In genomic region chr1:186420923-186421322, GRCh38 we compare ENCODE assay signal across 8 cellular contexts. TPM values are rescaled to one million over a fixed set of nuclear protein-coding genes. Genes with fewer than 3 reads are reported as not detected.
DNase-seq lines count a peak whose midpoint lies in the region; ATAC-seq and TF ChIP-seq lines count a peak whose summit lies in the region.

No MANE protein-coding gene starts in this region.

- H3K36me3 Mint-ChIP-seq in activated CD4-positive, alpha-beta T cell treated with anti-CD3 and anti-CD28 coated beads, Interleukin-2, amount 10 ng/mL, durations not matched to agents 7 days and 5 days (ENCODE audit: low read depth), result peaks cover 28% of the 10 kb centered on the region
- H3K36me3 Mint-ChIP-seq in nephron progenitor cell (ENCODE audit: low read depth), result peaks cover 29% of the 10 kb centered on the region

- peaks cover 26% of the 10 kb centered on the region for H3K4me1 Mint-ChIP-seq in activated CD4-positive, alpha-beta T cell treated with anti-CD3 and anti-CD28 coated beads, Interleukin-2, amount 10 ng/mL, durations not matched to agents 7 days and 5 days
- no peaks in the 10 kb centered on the region for H3K4me1 Mint-ChIP-seq in nephron progenitor cell

- H3K27ac Mint-ChIP-seq in activated CD4-positive, alpha-beta T cell treated with anti-CD3 and anti-CD28 coated beads, Interleukin-2, amount 10 ng/mL, durations not matched to agents 7 days and 5 days, result peak overlapping the region; percentile 91
- peak overlapping the region; percentile 42 for H3K27ac Mint-ChIP-seq in nephron progenitor cell

- POLR2A ChIA-PET in activated CD4-positive, alpha-beta T cell treated with anti-CD3 and anti-CD28 coated beads, Interleukin-2, amount 10 ng/mL, durations not matched to agents 7 days and 5 days (lab: Charles Lee), result interaction anchor here (0.7 kb wide), 1 partner anchor 11 kb away, joined by 6 read pairs; no protein-coding TSS in a partner anchor

- no peaks in the 10 kb centered on the region for H3K27me3 Mint-ChIP-seq in activated CD4-positive, alpha-beta T cell treated with anti-CD3 and anti-CD28 coated beads, Interleukin-2, amount 10 ng/mL, durations not matched to agents 7 days and 5 days
- H3K27me3 Mint-ChIP-seq in nephron progenitor cell (ENCODE audit: low read depth, poor library complexity), result no peaks in the 10 kb centered on the region

- peak; percentile 96 for ATAC-seq in HG02642 (IDR thresholded peaks at IDR 0.05; ENCODE audit: poor library complexity, unreplicated experiment)

- no peak for TF ChIP-seq CTCF in nephron progenitor cell (IDR thresholded peaks at IDR 0.05)

- no peak for DNase-seq in activated CD4-positive, alpha-beta T cell treated with anti-CD3 and anti-CD28 coated beads, Interleukin-2, amount 10 ng/mL, durations not matched to agents 7 days and 5 days
- no peak for DNase-seq in activated CD4-positive, alpha-beta T cell treated with anti-CD3 and anti-CD28 coated beads, Interleukin-2, amount 50 U/mL, for 48 hours
- DNase-seq in NAMALWA (ENCODE audit: low spot score) (peak; percentile 31), nephron progenitor cell (no peak), NCI-H1048 (lab: John Stamatoyannopoulos, UW) (no peak), H4 (ENCODE audit: low spot score) (no peak)
- no peak for DNase-seq in activated CD4-positive, CD25-positive, alpha-beta regulatory T cell treated with anti-CD3 and anti-CD28 coated beads, Interleukin-2, amount 50 U/mL, for 72 hours

- peaks cover 1% of the 10 kb centered on the region for H3K9me3 Mint-ChIP-seq in activated CD4-positive, alpha-beta T cell treated with anti-CD3 and anti-CD28 coated beads, Interleukin-2, amount 10 ng/mL, durations not matched to agents 7 days and 5 days
- no peaks in the 10 kb centered on the region for H3K9me3 Mint-ChIP-seq in nephron progenitor cell

- CTCF ChIA-PET in activated CD4-positive, alpha-beta T cell treated with anti-CD3 and anti-CD28 coated beads, Interleukin-2, amount 10 ng/mL, durations not matched to agents 7 days and 5 days (lab: Charles Lee), result interaction anchor here (1.0 kb wide), 1 partner anchor 30 kb away, joined by 3 read pairs; no protein-coding TSS in a partner anchor

- H3K4me3 Mint-ChIP-seq in activated CD4-positive, alpha-beta T cell treated with anti-CD3 and anti-CD28 coated beads, Interleukin-2, amount 10 ng/mL, durations not matched to agents 7 days and 5 days, result peak overlapping the region; percentile 41
- H3K4me3 Mint-ChIP-seq in nephron progenitor cell, result no peak overlapping the region

RNA-seq across cellular contexts. Expression of gene PDC, which starts 40.0 kb away (rescaled TPM):
- total RNA-seq in activated CD4-positive, alpha-beta T cell treated with anti-CD3 and anti-CD28 coated beads, Interleukin-2, amount 10 ng/mL, durations not matched to agents 7 days and 5 days, result not detected
- not detected in 2 replicates for total RNA-seq in H4 (2014; rRNA removed; shearing (Covaris generic))

RNA-seq across cellular contexts. Expression of gene ODR4, which starts 45.3 kb away (rescaled TPM):
- total RNA-seq in activated CD4-positive, alpha-beta T cell treated with anti-CD3 and anti-CD28 coated beads, Interleukin-2, amount 10 ng/mL, durations not matched to agents 7 days and 5 days, result 10 to 100 TPM; 12.4 to 13.3 TPM
- 6.8 and 12.4 TPM in 2 replicates for total RNA-seq in H4 (2014; rRNA removed; shearing (Covaris generic))

RNA-seq across cellular contexts. Expression of gene TPR, which starts 45.9 kb away (rescaled TPM):
- total RNA-seq in activated CD4-positive, alpha-beta T cell treated with anti-CD3 and anti-CD28 coated beads, Interleukin-2, amount 10 ng/mL, durations not matched to agents 7 days and 5 days, result 100 to 1,000 TPM; 165 to 167 TPM
- 16.2 and 30.3 TPM in 2 replicates for total RNA-seq in H4 (2014; rRNA removed; shearing (Covaris generic))
